Comparison of ENCODE assay signal across 8 cellular contexts in the genomic region with DNA sequence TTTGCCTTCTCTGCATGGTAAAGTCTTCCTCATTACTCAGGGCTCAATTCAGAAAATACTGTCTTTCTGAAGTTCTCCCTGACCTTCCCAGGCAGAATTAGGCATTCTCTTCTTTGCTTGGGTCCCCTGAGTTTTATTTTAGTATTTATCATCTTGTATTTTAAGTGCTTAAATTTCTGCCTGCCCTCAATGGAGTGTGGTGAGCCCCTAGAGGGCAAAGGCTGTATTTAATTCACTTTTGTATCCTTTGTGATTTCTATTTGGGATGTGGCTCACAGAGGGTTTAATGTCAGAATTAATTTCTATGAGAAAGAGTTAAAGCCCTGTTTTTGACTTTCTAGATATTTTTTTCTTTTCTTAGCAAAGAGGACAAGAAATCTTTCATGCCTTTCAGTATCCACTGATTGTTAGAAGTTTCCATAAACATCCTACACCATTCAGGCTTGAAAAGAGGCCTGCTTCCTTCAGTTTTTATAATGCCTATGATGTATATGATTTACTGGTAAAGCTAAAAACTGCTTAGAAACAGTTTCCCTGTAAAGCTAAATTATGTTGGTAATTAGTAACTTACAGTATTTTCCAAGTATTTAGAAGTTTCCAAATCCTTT. TPM values are rescaled to one million over a fixed set of nuclear protein-coding genes. Genes with fewer than 3 reads are reported as not detected.
DNase-seq lines count a peak whose midpoint lies in the region; ATAC-seq, FAIRE-seq and TF ChIP-seq lines count a peak whose summit lies in the region.

No MANE protein-coding gene starts in this region.

- no peaks in the 10 kb centered on the region for H3K4me1 ChIP-seq in hepatocyte (ENCODE audit: insufficient read depth)

- H3K9me2 ChIP-seq in hepatocyte (replicated peaks; ENCODE audit: insufficient read depth) = no peaks in the 10 kb centered on the region

- no peaks in the 10 kb centered on the region for H3K9me3 ChIP-seq in hepatocyte (ENCODE audit: low read depth)

- no peaks in the 10 kb centered on the region for H4K20me1 ChIP-seq in hepatocyte (ENCODE audit: insufficient read depth, poor library complexity, severe bottlenecking)

- ATAC-seq in HG02610 (IDR thresholded peaks at IDR 0.05; ENCODE audit: unreplicated experiment) = no peak

- no peaks in the 10 kb centered on the region for H3K79me2 ChIP-seq in hepatocyte

- no peaks in the 10 kb centered on the region for H3K27me3 ChIP-seq in hepatocyte

- H3K36me3 ChIP-seq in hepatocyte (replicated peaks; ENCODE audit: insufficient read depth, low read depth) = no peaks in the 10 kb centered on the region

- peak; percentile 23 for TF ChIP-seq CTCF in hepatocyte (IDR thresholded peaks at IDR 0.05; ENCODE audit: poor library complexity)

- no peak overlapping the region for H3K4me2 ChIP-seq in hepatocyte

- no peak overlapping the region for H3K27ac ChIP-seq in hepatocyte

- DNase-seq in A172 (ENCODE audit: low spot score) (peak; percentile 10), H4 (ENCODE audit: low spot score) (peak; percentile 5), SW 1271 (lab: John Stamatoyannopoulos, UW) (peak; percentile 1 to 11), hepatocyte (ENCODE audit: low spot score) (no peak), dedifferentiated amniotic fluid mesenchymal stem cell (ENCODE audit: extremely low spot score) (no peak), frontal cortex (ENCODE audit: low spot score in 2 of 2) (no peak), cerebellar cortex (ENCODE audit: low spot score) (no peak)

- no peak for FAIRE-seq in frontal cortex (lab: Jason Lieb, UNC)

- H2AFZ ChIP-seq in hepatocyte = no peak overlapping the region

- H3K4me3 ChIP-seq in hepatocyte = no peak overlapping the region

RNA-seq across cellular contexts. Expression of gene PTPRB, which starts 55.6 kb away (rescaled TPM):
- 2.3 and 3.5 TPM in 2 replicates for total RNA-seq in A172 (2014; rRNA removed; shearing (Covaris generic))
- 0.02 and 0.14 TPM in 2 replicates for total RNA-seq in H4 (2014; rRNA removed; shearing (Covaris generic))
- total RNA-seq in hepatocyte (1.2 and 1.7 TPM in 2 replicates), frontal cortex (4.5 TPM)
- polyA plus RNA-seq in hepatocyte = 0.36 and 0.41 TPM in 2 replicates

Comparison
In these comparisons a context has a peak if more than half of its experiments do, and no peak if none do; other contexts are left out.
1. DNase-seq: peak in A172 (single experiment), H4 (single experiment) and SW 1271 (2 of 2); none in hepatocyte (single experiment), dedifferentiated amniotic fluid mesenchymal stem cell (single experiment), frontal cortex (0 of 2) and cerebellar cortex (single experiment).